Comparison of ENCODE assay signal across 1 cellular context in the genomic region with DNA sequence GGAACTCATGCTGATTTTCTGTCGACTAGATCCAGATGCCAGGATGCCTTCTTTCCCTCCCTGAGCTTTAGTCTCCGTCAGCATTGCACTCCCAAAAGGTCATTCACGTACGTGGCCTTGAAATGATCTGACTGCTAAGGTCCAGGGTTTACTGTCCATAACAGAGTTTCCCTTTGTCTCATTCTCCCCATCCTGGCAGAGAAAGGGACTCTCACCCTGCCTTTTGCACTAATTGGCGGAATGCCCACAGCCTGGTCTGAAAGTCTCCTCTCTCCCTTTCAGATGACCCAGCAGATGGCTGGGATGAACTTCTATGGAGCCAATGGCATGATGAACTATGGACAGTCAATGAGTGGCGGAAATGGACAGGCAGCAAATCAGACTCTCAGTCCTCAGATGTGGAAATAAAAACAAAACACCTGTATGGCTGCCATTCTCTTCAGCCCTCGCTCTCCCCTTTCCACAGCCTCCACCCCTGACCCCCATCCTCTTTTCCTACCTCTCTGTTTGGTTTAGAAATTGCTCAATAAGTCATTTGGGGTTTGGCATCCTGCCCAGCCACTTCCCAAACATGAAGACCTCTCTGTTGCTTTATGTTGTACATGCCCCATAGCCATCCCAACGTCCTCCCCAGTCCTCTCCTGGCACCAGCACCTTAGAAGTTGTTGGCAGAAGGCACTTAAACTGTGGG.
A peak's percentile ranks its signal among the peaks of the same experiment; 100 is the strongest.
TF ChIP-seq lines count a peak whose summit lies in the region.

No MANE protein-coding gene starts in this region.

TF ChIP-seq in HepG2, 621 proteins besides CTCF, POLR2A, EP300 and RAD21 (continues in another document):
- TF ChIP-seq KDM2A (CRISPR knock-in tag; IDR thresholded peaks at IDR 0.05; ENCODE audit: borderline replicate concordance, low read depth) (peak; percentile 52; the same call in 1 of the 2 replicates), USF2 (IDR thresholded peaks at IDR 0.05; ENCODE audit: low read depth, low read length) (no peak), USF2 (CRISPR knock-in tag; IDR thresholded peaks at IDR 0.05; ENCODE audit: borderline replicate concordance) (no peak; the same call in 1 of the 2 replicates), SNAI1 (CRISPR knock-in tag; IDR thresholded peaks at IDR 0.05; ENCODE audit: borderline replicate concordance) (no peak), FOXK1 (CRISPR knock-in tag; IDR thresholded peaks at IDR 0.05; ENCODE audit: borderline replicate concordance, low read depth) (no peak; the same call in 1 of the 2 replicates), MTA3 (CRISPR knock-in tag; IDR thresholded peaks at IDR 0.05) (no peak), RNF2 (conservative IDR thresholded peaks at IDR 0.05; ENCODE audit: low read depth) (no peak), FOXJ3 (CRISPR knock-in tag; IDR thresholded peaks at IDR 0.05; ENCODE audit: borderline replicate concordance) (peak; percentile 79; the same call in 1 of the 2 replicates), ISX (CRISPR knock-in tag; conservative IDR thresholded peaks at IDR 0.05) (no peak), NFYC (CRISPR knock-in tag; IDR thresholded peaks at IDR 0.05) (peak; percentile 67; the same call in 1 of the 2 replicates), YEATS2 (CRISPR knock-in tag; IDR thresholded peaks at IDR 0.05; ENCODE audit: borderline replicate concordance) (peak; percentile 67; the same call in 1 of the 2 replicates), SKIL (CRISPR knock-in tag; IDR thresholded peaks at IDR 0.05; ENCODE audit: borderline replicate concordance) (peak; percentile 93), NRL (CRISPR knock-in tag; IDR thresholded peaks at IDR 0.05; ENCODE audit: borderline replicate concordance) (no peak), ZNF619 (CRISPR knock-in tag; IDR thresholded peaks at IDR 0.05) (no peak), PRDM10 (CRISPR knock-in tag; IDR thresholded peaks at IDR 0.05; ENCODE audit: low read depth) (peak; percentile 74), ZNF34 (CRISPR knock-in tag; IDR thresholded peaks at IDR 0.05; ENCODE audit: borderline replicate concordance) (peak; percentile 67; the same call in 1 of the 2 replicates), ZNF574 (CRISPR knock-in tag; IDR thresholded peaks at IDR 0.05) (peak; percentile 51; the same call in 1 of the 2 replicates), HDAC1 (CRISPR knock-in tag; IDR thresholded peaks at IDR 0.05) (peak; percentile 86), RORA (CRISPR knock-in tag; IDR thresholded peaks at IDR 0.05) (no peak), DMAP1 (CRISPR knock-in tag; IDR thresholded peaks at IDR 0.05) (peak; percentile 55), HOXA7 (CRISPR knock-in tag; IDR thresholded peaks at IDR 0.05) (no peak), PHB2 (IDR thresholded peaks at IDR 0.05; ENCODE audit: partially characterized antibody) (no peak), STAT6 (CRISPR knock-in tag; IDR thresholded peaks at IDR 0.05; ENCODE audit: borderline replicate concordance) (no peak), PHF20 (CRISPR knock-in tag; IDR thresholded peaks at IDR 0.05) (no peak), ZNF747 (CRISPR knock-in tag; IDR thresholded peaks at IDR 0.05; ENCODE audit: borderline replicate concordance) (peak; percentile 69; the same call in 1 of the 2 replicates), ATAD3A (CRISPR knock-in tag; IDR thresholded peaks at IDR 0.05) (no peak), DPF2 (CRISPR knock-in tag; IDR thresholded peaks at IDR 0.05; ENCODE audit: borderline replicate concordance, low read depth) (peak; percentile 81), ZNF274 (CRISPR knock-in tag; IDR thresholded peaks at IDR 0.05) (no peak), ZEB1 (IDR thresholded peaks at IDR 0.05; ENCODE audit: insufficient replicate concordance, low read depth) (peak; percentile 68), ZFP82 (CRISPR knock-in tag; IDR thresholded peaks at IDR 0.05; ENCODE audit: borderline replicate concordance) (no peak), MLLT10 (CRISPR knock-in tag; IDR thresholded peaks at IDR 0.05) (no peak), ZNF460 (CRISPR knock-in tag; IDR thresholded peaks at IDR 0.05; ENCODE audit: borderline replicate concordance) (no peak), ETV5 (CRISPR knock-in tag; IDR thresholded peaks at IDR 0.05; ENCODE audit: borderline replicate concordance) (peak; percentile 87), TOE1 (CRISPR knock-in tag; IDR thresholded peaks at IDR 0.05) (no peak), PBX3 (CRISPR knock-in tag; IDR thresholded peaks at IDR 0.05; ENCODE audit: borderline replicate concordance) (no peak)
- TF ChIP-seq, protein P1, sequence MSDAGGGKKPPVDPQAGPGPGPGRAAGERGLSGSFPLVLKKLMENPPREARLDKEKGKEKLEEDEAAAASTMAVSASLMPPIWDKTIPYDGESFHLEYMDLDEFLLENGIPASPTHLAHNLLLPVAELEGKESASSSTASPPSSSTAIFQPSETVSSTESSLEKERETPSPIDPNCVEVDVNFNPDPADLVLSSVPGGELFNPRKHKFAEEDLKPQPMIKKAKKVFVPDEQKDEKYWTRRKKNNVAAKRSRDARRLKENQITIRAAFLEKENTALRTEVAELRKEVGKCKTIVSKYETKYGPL (CRISPR knock-in tag; IDR thresholded peaks at IDR 0.05), result no peak
- TF ChIP-seq, protein P2, sequence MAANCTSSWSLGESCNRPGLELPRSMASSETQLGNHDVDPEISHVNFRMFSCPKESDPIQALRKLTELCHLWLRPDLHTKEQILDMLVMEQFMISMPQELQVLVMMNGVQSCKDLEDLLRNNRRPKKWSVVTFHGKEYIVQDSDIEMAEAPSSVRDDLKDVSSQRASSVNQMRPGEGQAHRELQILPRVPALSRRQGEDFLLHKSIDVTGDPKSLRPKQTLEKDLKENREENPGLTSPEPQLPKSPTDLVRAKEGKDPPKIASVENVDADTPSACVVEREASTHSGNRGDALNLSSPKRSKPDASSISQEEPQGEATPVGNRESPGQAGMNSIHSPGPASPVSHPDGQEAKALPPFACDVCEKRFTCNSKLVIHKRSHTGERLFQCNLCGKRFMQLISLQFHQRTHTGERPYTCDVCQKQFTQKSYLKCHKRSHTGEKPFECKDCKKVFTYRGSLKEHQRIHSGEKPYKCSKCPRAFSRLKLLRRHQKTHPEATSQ (CRISPR knock-in tag; IDR thresholded peaks at IDR 0.05; ENCODE audit: borderline replicate concordance), result peak; percentile 41; the same call in 1 of the 2 replicates
